ENCODE assay signal across 26 cellular contexts in genomic region chr20:56731496-56731895, GRCh38.
"Had no signal": no experiment of that assay in that cellular context is flagged by ENCODE, and none has a peak within 500 bp of the region (broad histone marks: within the 10 kb centered on the region; RNA-seq: fewer than 3 reads in every experiment).

No MANE protein-coding gene starts in this region.

- H3K36me3 ChIP-seq: heart right ventricle, left lung, lower lobe of right lung, ovary, right atrium auricular region, right lobe of liver, tibial nerve, upper lobe of left lung had no signal

- H3K4me1 Mint-ChIP-seq: stimulated activated memory B cell treated with anti-CD40 and anti-IgM and Interleukin-4, amounts not matched to agents 10 μg/mL and 1 μg/mL and 100 μg/mL, for 72 hours had no signal

- H3K4me2 ChIP-seq: hepatocyte, smooth muscle cell had no signal

- H2AFZ ChIP-seq: hepatocyte had no signal

- H3K4me3 ChIP-seq: heart right ventricle, hepatocyte, left lung, lower lobe of right lung, ovary, right atrium auricular region, right lobe of liver, smooth muscle cell, tibial nerve, upper lobe of left lung had no signal

- H3K79me2 ChIP-seq: hepatocyte had no signal

- H3K4me1 ChIP-seq: heart right ventricle, left lung, lower lobe of right lung, right atrium auricular region, right lobe of liver, tibial nerve, upper lobe of left lung had no signal

- H3K27me3 ChIP-seq: ovary, right atrium auricular region, right lobe of liver, upper lobe of left lung had no signal

- H3K9me3 Mint-ChIP-seq: natural killer cell treated with Interleukin-12 subunit alpha and Interleukin-12 subunit beta and Interleukin-15 and Interleukin-18, amount 100 ng/mL, for 72 hours; stimulated activated memory B cell treated with anti-CD40 and anti-IgM and Interleukin-4, amounts not matched to agents 10 μg/mL and 1 μg/mL and 100 μg/mL, for 72 hours; stimulated activated naive CD8-positive, alpha-beta T cell treated with anti-CD3 and anti-CD28 coated beads, Interleukin-15, amount 100 ng/mL, for 72 hours had no signal

- H3K4me3 Mint-ChIP-seq: mesothelial cell of epicardium; naive thymus-derived CD4-positive, alpha-beta T cell; natural killer cell treated with Interleukin-12 subunit alpha and Interleukin-12 subunit beta and Interleukin-15 and Interleukin-18, amount 100 ng/mL, for 72 hours; stimulated activated memory B cell treated with anti-CD40 and anti-IgM and Interleukin-4, amounts not matched to agents 10 μg/mL and 1 μg/mL and 100 μg/mL, for 72 hours; stimulated activated naive CD8-positive, alpha-beta T cell treated with anti-CD3 and anti-CD28 coated beads, Interleukin-15, amount 100 ng/mL, for 72 hours had no signal

- H3K36me3 Mint-ChIP-seq: mesothelial cell of epicardium; naive thymus-derived CD4-positive, alpha-beta T cell; natural killer cell treated with Interleukin-12 subunit alpha and Interleukin-12 subunit beta and Interleukin-15 and Interleukin-18, amount 100 ng/mL, for 72 hours; stimulated activated memory B cell treated with anti-CD40 and anti-IgM and Interleukin-4, amounts not matched to agents 10 μg/mL and 1 μg/mL and 100 μg/mL, for 72 hours had no signal

- ATAC-seq: heart right ventricle; left cardiac atrium; left lung; lower lobe of right lung; naive thymus-derived CD4-positive, alpha-beta T cell; natural killer cell treated with Interleukin-12 subunit alpha and Interleukin-12 subunit beta and Interleukin-15 and Interleukin-18, amount 100 ng/mL, for 72 hours; right lobe of liver; stimulated activated memory B cell treated with anti-CD40 and anti-IgM and Interleukin-4, amounts not matched to agents 10 μg/mL and 1 μg/mL and 100 μg/mL, for 72 hours; stimulated activated naive CD8-positive, alpha-beta T cell treated with anti-CD3 and anti-CD28 coated beads, Interleukin-15, amount 100 ng/mL, for 72 hours had no signal

- DNase-seq: heart right ventricle; islet precursor cell; kidney glomerular epithelial cell; left cardiac atrium; left lung; lower lobe of right lung; mammary epithelial cell; mesenchymal stem cell; naive thymus-derived CD4-positive, alpha-beta T cell; ovary; right lobe of liver; stimulated activated CD4-positive, alpha-beta T cell treated with anti-CD3 and anti-CD28 coated beads, Interleukin-1b, Interleukin-23, amount 100 ng/mL, for 48 hours; stimulated activated CD4-positive, alpha-beta T cell treated with anti-CD3 and anti-CD28 coated beads, Interleukin-2, amount 100 ng/mL, for 48 hours; stimulated activated CD4-positive, alpha-beta T cell treated with anti-CD3 and anti-CD28 coated beads, Interleukin-4, amount 100 ng/mL, for 4 hours; stimulated activated CD8-positive, alpha-beta memory T cell treated with anti-CD3 and anti-CD28 coated beads, Interleukin-4, amount 100 ng/mL, for 48 hours; stimulated activated naive CD4-positive, alpha-beta T cell treated with Interleukin-2 at 50 U/mL for 16 hours; stimulated activated naive CD8-positive, alpha-beta T cell treated with anti-CD3 and anti-CD28 coated beads, Interleukin-15, amount 100 ng/mL, for 72 hours; upper lobe of left lung had no signal

- H3K27ac ChIP-seq: heart right ventricle, hepatocyte, left lung, lower lobe of right lung, ovary, right atrium auricular region, right lobe of liver, tibial nerve, upper lobe of left lung had no signal

- H3K9me3 ChIP-seq: heart right ventricle, left lung, lower lobe of right lung, right atrium auricular region, right lobe of liver, tibial nerve, upper lobe of left lung had no signal

- H3K27ac Mint-ChIP-seq: naive thymus-derived CD4-positive, alpha-beta T cell; natural killer cell treated with Interleukin-12 subunit alpha and Interleukin-12 subunit beta and Interleukin-15 and Interleukin-18, amount 100 ng/mL, for 72 hours; progenitor cell of endocrine pancreas; stimulated activated memory B cell treated with anti-CD40 and anti-IgM and Interleukin-4, amounts not matched to agents 10 μg/mL and 1 μg/mL and 100 μg/mL, for 72 hours; stimulated activated naive CD8-positive, alpha-beta T cell treated with anti-CD3 and anti-CD28 coated beads, Interleukin-15, amount 100 ng/mL, for 72 hours had no signal
